Comparison of ENCODE assay signal across 8 cellular contexts in the genomic region with DNA sequence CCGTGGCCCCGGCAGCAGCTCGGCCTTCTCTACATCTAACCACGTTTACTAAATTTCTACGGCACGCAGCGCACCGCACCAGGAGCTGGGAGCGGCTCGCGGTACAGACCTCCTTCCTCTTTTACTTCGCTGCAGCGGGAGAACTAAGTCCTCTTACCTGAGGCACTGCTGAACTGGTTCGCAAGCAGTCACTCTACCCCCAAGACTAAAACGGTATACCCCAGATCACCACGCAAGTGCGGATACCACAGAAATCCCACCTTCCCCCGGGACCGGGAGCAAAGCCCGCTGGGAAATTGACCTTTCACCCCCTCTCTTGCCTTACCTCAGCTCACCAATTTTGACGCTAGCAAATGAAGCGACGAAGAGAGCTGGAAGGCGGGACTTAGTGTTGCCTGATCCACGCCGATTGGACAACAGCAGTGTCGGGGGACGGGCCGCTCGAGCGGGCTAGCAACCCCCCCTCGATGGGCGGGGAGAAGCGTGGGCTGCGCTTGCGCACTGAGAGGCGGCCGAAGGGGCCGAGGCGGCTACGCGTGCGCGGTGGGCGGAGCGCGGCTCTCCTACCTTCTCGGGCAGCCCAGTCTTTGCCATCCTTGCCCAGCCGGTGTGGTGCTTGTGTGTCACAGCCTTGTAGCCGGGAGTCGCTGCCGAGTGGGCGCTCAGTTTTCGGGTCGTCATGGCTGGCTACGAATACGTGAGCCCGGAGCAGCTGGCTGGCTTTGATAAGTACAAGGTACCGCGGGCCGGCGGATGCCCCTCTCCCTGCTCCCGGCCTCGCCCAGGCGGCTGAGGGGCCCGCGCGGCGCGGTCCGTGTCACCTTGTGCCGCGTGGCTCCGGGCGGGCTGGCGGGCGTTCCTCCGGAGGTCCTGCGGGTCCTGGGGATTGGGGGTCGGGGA. TPM values are rescaled to one million over a fixed set of nuclear protein-coding genes. Genes with fewer than 3 reads are reported as not detected.
DNase-seq lines count a peak whose midpoint lies in the region; ATAC-seq and TF ChIP-seq lines count a peak whose summit lies in the region.

A gene with protein sequence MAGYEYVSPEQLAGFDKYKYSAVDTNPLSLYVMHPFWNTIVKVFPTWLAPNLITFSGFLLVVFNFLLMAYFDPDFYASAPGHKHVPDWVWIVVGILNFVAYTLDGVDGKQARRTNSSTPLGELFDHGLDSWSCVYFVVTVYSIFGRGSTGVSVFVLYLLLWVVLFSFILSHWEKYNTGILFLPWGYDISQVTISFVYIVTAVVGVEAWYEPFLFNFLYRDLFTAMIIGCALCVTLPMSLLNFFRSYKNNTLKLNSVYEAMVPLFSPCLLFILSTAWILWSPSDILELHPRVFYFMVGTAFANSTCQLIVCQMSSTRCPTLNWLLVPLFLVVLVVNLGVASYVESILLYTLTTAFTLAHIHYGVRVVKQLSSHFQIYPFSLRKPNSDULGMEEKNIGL (plus strand): TSS at position 590 of the 900 bp plus-strand sequence. CDS start 90 bp downstream, at position 680.

- peaks cover 15% of the 10 kb centered on the region for H3F3A ChIP-seq in SK-N-SH (replicated peaks; ENCODE audit: insufficient read depth)

- H4K20me1 ChIP-seq in SK-N-SH (ENCODE audit: insufficient read depth), result no peaks in the 10 kb centered on the region; the same call in 1 of the 2 replicates

- whole genome bisulfite sequencing in SK-N-SH (ENCODE audit: low lambda C conversion rate), result 1% methylated on average over 41 of the region's 80 CpGs

- peak within 1 kb of the TSS; percentile 87 to 95 for H3K27ac ChIP-seq in SK-N-SH (ENCODE audit: low read depth in 2 of 2, low read length in 1 of 2)

- no peak for TF ChIP-seq CTCF in SK-N-SH (IDR thresholded peaks at IDR 0.05)

- CTCF ChIA-PET in SK-N-SH (lab: Yijun Ruan, JAX), result interaction anchor here (0.7 to 3.8 kb wide), 12 partner anchors 11 to 260 kb away, joined by 3 to 16 read pairs (median 3); a partner anchor contains a TSS

- peaks cover 67% of the 10 kb centered on the region for H3K79me2 ChIP-seq in SK-N-SH (ENCODE audit: insufficient read depth)

- TF ChIP-seq RAD21 in SK-N-SH (IDR thresholded peaks at IDR 0.05; ENCODE audit: low read length), result no peak; the same call in 1 of the 2 replicates

- peak; percentile 94 for ATAC-seq in HG02571 (IDR thresholded peaks at IDR 0.05; ENCODE audit: unreplicated experiment)

- peak within 1 kb of the TSS; percentile 89 for H3K4me2 ChIP-seq in SK-N-SH

- H3K4me1 ChIP-seq in SK-N-SH (ENCODE audit: control insufficient read depth in 1 of 2, insufficient read depth in 2 of 2, low read depth in 1 of 2, low read length in 1 of 2), result peaks cover 10 to 23% of the 10 kb centered on the region in 2 experiments; a peak in 3 of 4 replicates

- H2AFZ ChIP-seq in SK-N-SH (ENCODE audit: low read depth), result peak within 1 kb of the TSS; percentile 80

- H3K9me2 ChIP-seq in SK-N-SH, result no peaks in the 10 kb centered on the region

- peak within 1 kb of the TSS; percentile 80 for H3K9ac ChIP-seq in SK-N-SH

- H3K36me3 ChIP-seq in SK-N-SH (replicated peaks in 1 of 2; ENCODE audit: control insufficient read depth in 1 of 2, insufficient read depth in 2 of 2, low read length in 1 of 2), result no peaks in the 10 kb centered on the region

- peak in 1 of 2 experiments; percentile 46; a peak in 1 of 4 replicates for TF ChIP-seq EP300 in SK-N-SH (IDR thresholded peaks at IDR 0.05; ENCODE audit: borderline replicate concordance in 1 of 2, low read depth in 1 of 2, low read length in 1 of 2)

- no peaks in the 10 kb centered on the region for H3K9me3 ChIP-seq in SK-N-SH

- DNase-seq in GM04504 (ENCODE audit: low read depth) (peak; percentile 99), NCI-H1048 (lab: John Stamatoyannopoulos, UW) (peak; percentile 87), SK-N-SH (peak; percentile 100), germinal center (ENCODE audit: low spot score) (peak; percentile 98), non-pigmented ciliary epithelial cell (ENCODE audit: low read depth) (peak; percentile 98), superior temporal gyrus (ENCODE audit: extremely low spot score) (peak; percentile 100)
- peak; percentile 99 for DNase-seq in activated naive CD4-positive, alpha-beta T cell treated with anti-CD3 and anti-CD28 coated beads, Interleukin-2, amount 50 U/mL, for 16 hours

- POLR2A ChIA-PET in SK-N-SH (lab: Yijun Ruan, JAX), result interaction anchor here (0.6 to 1.0 kb wide), 12 partner anchors 10 to 415 kb away, joined by 3 to 4 read pairs (median 3); no protein-coding TSS in a partner anchor

- no peaks in the 10 kb centered on the region for H3K27me3 ChIP-seq in SK-N-SH (ENCODE audit: insufficient read depth)

- H3K4me3 ChIP-seq in SK-N-SH (ENCODE audit: low read depth in 2 of 2, low read length in 1 of 2), result peak within 1 kb of the TSS; percentile 90 to 95

TF ChIP-seq in SK-N-SH, 30 proteins besides CTCF, POLR2A, EP300 and RAD21 (continues in another document):
- no peak for TF ChIP-seq NFIC (IDR thresholded peaks at IDR 0.05; ENCODE audit: borderline replicate concordance)
- TF ChIP-seq, protein P1, sequence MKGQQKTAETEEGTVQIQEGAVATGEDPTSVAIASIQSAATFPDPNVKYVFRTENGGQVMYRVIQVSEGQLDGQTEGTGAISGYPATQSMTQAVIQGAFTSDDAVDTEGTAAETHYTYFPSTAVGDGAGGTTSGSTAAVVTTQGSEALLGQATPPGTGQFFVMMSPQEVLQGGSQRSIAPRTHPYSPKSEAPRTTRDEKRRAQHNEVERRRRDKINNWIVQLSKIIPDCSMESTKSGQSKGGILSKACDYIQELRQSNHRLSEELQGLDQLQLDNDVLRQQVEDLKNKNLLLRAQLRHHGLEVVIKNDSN (IDR thresholded peaks at IDR 0.05; ENCODE audit: borderline replicate concordance, low read depth), result no peak
- TF ChIP-seq TEAD4 (IDR thresholded peaks at IDR 0.05; ENCODE audit: borderline replicate concordance, insufficient read depth), result no peak
- TF ChIP-seq RCOR1 (IDR thresholded peaks at IDR 0.05; ENCODE audit: low read length), result 0 out of 2 replicates have a peak, but pooled peaks have one; percentile 8
- no peak for TF ChIP-seq MEF2A (IDR thresholded peaks at IDR 0.05; ENCODE audit: borderline replicate concordance, low read depth)
- TF ChIP-seq ELF1 (IDR thresholded peaks at IDR 0.05), result no peak
- peak; percentile 59 for TF ChIP-seq SIN3A (IDR thresholded peaks at IDR 0.05; ENCODE audit: borderline replicate concordance, low read depth, low read length)
- TF ChIP-seq GABPA (IDR thresholded peaks at IDR 0.05; ENCODE audit: low read depth), result peak; percentile 56; the same call in 1 of the 2 replicates
- TF ChIP-seq, protein P2, sequence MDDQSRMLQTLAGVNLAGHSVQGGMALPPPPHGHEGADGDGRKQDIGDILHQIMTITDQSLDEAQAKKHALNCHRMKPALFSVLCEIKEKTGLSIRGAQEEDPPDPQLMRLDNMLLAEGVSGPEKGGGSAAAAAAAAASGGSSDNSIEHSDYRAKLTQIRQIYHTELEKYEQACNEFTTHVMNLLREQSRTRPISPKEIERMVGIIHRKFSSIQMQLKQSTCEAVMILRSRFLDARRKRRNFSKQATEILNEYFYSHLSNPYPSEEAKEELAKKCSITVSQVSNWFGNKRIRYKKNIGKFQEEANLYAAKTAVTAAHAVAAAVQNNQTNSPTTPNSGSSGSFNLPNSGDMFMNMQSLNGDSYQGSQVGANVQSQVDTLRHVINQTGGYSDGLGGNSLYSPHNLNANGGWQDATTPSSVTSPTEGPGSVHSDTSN (IDR thresholded peaks at IDR 0.05), result peak; percentile 98
- TF ChIP-seq, protein P3, sequence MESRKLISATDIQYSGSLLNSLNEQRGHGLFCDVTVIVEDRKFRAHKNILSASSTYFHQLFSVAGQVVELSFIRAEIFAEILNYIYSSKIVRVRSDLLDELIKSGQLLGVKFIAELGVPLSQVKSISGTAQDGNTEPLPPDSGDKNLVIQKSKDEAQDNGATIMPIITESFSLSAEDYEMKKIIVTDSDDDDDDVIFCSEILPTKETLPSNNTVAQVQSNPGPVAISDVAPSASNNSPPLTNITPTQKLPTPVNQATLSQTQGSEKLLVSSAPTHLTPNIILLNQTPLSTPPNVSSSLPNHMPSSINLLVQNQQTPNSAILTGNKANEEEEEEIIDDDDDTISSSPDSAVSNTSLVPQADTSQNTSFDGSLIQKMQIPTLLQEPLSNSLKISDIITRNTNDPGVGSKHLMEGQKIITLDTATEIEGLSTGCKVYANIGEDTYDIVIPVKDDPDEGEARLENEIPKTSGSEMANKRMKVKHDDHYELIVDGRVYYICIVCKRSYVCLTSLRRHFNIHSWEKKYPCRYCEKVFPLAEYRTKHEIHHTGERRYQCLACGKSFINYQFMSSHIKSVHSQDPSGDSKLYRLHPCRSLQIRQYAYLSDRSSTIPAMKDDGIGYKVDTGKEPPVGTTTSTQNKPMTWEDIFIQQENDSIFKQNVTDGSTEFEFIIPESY (IDR thresholded peaks at IDR 0.05; ENCODE audit: borderline replicate concordance, low read depth), result no peak
- peak; percentile 92 for TF ChIP-seq MXI1 (IDR thresholded peaks at IDR 0.05; ENCODE audit: low read depth, low read length)
- no peak; the same call in 1 of the 2 replicates for TF ChIP-seq YY1 (IDR thresholded peaks at IDR 0.05; ENCODE audit: low read depth)
- no peak for TF ChIP-seq RXRA (IDR thresholded peaks at IDR 0.05; ENCODE audit: borderline replicate concordance, low read depth)
- peak; percentile 100 for TF ChIP-seq NRF1 (IDR thresholded peaks at IDR 0.05; ENCODE audit: low read depth, low read length)
- TF ChIP-seq JUND (IDR thresholded peaks at IDR 0.05), result no peak
- peak; percentile 77 for TF ChIP-seq RFX5 (IDR thresholded peaks at IDR 0.05; ENCODE audit: low read length)
- peak; percentile 90 for TF ChIP-seq TAF1 (IDR thresholded peaks at IDR 0.05; ENCODE audit: borderline replicate concordance, low read depth, low read length)

RNA-seq across cellular contexts. Expression of the gene that starts here (rescaled TPM):
- polyA plus RNA-seq in SK-N-SH (2012; rRNA removed), result 4.4 and 6.2 TPM in 2 replicates
- 6.4 and 6.6 TPM in 2 replicates for polyA plus RNA-seq in SK-N-SH (2012; cell fraction: cytosol; rRNA removed)
- 5.9 and 8.4 TPM in 2 replicates for polyA plus RNA-seq in SK-N-SH (2012; cell fraction: nucleus; rRNA removed)

Comparison
In these comparisons a context has a peak if more than half of its experiments do, and no peak if none do; other contexts are left out.
1. Peak in every context shown above with its lines: DNase-seq, ATAC-seq, H3K4me3 ChIP-seq and H3K27ac ChIP-seq.